In genomic region chr2:7697052-7697451, GRCh38 we compare ENCODE assay signal across 17 cellular contexts.
DNase-seq lines count a peak whose midpoint lies in the region; ATAC-seq and TF ChIP-seq lines count a peak whose summit lies in the region.
"Had no signal": no experiment of that assay in that cellular context is flagged by ENCODE, and none has a peak within 500 bp of the region (broad histone marks: within the 10 kb centered on the region; RNA-seq: fewer than 3 reads in every experiment).

No MANE protein-coding gene starts in this region.

- H4K20me1 ChIP-seq in GM23338 (replicated peaks; ENCODE audit: insufficient read depth), result no peaks in the 10 kb centered on the region
- no peaks in the 10 kb centered on the region for H4K20me1 ChIP-seq in OCI-LY7 (ENCODE audit: insufficient read depth, low read length)

- intact Hi-C loops in OCI-LY7 (cut with micrococcal nuclease; ENCODE audit: unreplicated experiment), result no loop called here

- H3K4me3 Mint-ChIP-seq in GM23338 (no peak overlapping the region), glutamatergic neuron (ENCODE audit: unreplicated experiment) (no peak overlapping the region)
- H3K4me3 Mint-ChIP-seq: B cell; CD4-positive, alpha-beta memory T cell; T-helper 1 cell treated with Interleukin-12 subunit alpha and Interleukin-12 subunit beta and Interleukin-4 antibody, amounts not matched to agents 30 μg/mL and 1 μg/mL, for 36 hours had no signal

- H3K27ac Mint-ChIP-seq in GM23338 (no peak overlapping the region), glutamatergic neuron (ENCODE audit: unreplicated experiment) (no peak overlapping the region)
- H3K27ac Mint-ChIP-seq: B cell; CD4-positive, alpha-beta memory T cell had no signal

- H3K36me3 ChIP-seq in BE2C, result no peaks in the 10 kb centered on the region
- H3K36me3 ChIP-seq in GM23338 (ENCODE audit: insufficient read depth), result no peaks in the 10 kb centered on the region; the same call in 1 of the 2 replicates
- no peaks in the 10 kb centered on the region for H3K36me3 ChIP-seq in OCI-LY7 (ENCODE audit: insufficient read depth, low read length)
- H3K36me3 ChIP-seq in effector memory CD4-positive, alpha-beta T cell (ENCODE audit: control insufficient read depth, insufficient read depth, low read length), result no peaks in the 10 kb centered on the region
- H3K36me3 ChIP-seq: HAP-1 had no signal

- POLR2A ChIA-PET in OCI-LY7 (lab: Charles Lee), result no interaction called here

- H3K9me3 Mint-ChIP-seq in GM23338 (peaks cover 4% of the 10 kb centered on the region; the same call in 2 of the 3 replicates), glutamatergic neuron (ENCODE audit: unreplicated experiment) (no peaks in the 10 kb centered on the region)
- H3K9me3 Mint-ChIP-seq: CD4-positive, alpha-beta memory T cell had no signal

- H3K4me1 Mint-ChIP-seq in GM23338 (peaks cover 16% of the 10 kb centered on the region), glutamatergic neuron (ENCODE audit: low read depth, unreplicated experiment) (peaks cover 2% of the 10 kb centered on the region)
- H3K4me1 Mint-ChIP-seq: B cell had no signal

- no peak overlapping the region for H3K27ac ChIP-seq in GM23338 (ENCODE audit: low read depth)
- no peak overlapping the region for H3K27ac ChIP-seq in OCI-LY7 (ENCODE audit: low read depth, low read length, poor library complexity, severe bottlenecking)
- H3K27ac ChIP-seq in effector memory CD4-positive, alpha-beta T cell (ENCODE audit: insufficient read depth, low read length, poor library complexity, severe bottlenecking), result no peak overlapping the region

- H3K27me3 Mint-ChIP-seq in GM23338 (ENCODE audit: insufficient read depth, low read depth, poor library complexity) (peaks cover 5% of the 10 kb centered on the region), glutamatergic neuron (ENCODE audit: unreplicated experiment) (peaks cover 2% of the 10 kb centered on the region)
- H3K27me3 Mint-ChIP-seq: B cell; CD4-positive, alpha-beta memory T cell had no signal

- peaks cover 13% of the 10 kb centered on the region for H3K4me1 ChIP-seq in BE2C
- H3K4me1 ChIP-seq in GM23338 (ENCODE audit: insufficient read depth), result peaks cover 4% of the 10 kb centered on the region
- peaks cover 3% of the 10 kb centered on the region for H3K4me1 ChIP-seq in OCI-LY7 (ENCODE audit: insufficient read depth, low read length, poor library complexity, severe bottlenecking)
- no peaks in the 10 kb centered on the region for H3K4me1 ChIP-seq in effector memory CD4-positive, alpha-beta T cell (ENCODE audit: control insufficient read depth, insufficient read depth, low read length, poor library complexity, severe bottlenecking)
- H3K4me1 ChIP-seq: HAP-1 had no signal

- no TSS peak for BruUV-seq in OCI-LY7 (replicated peaks; lab: Mats Ljungman, UMichigan)

- DNase-seq in BE2C (no peak), GM23338 (ENCODE audit: low spot score) (peak; percentile 60), OCI-LY7 (ENCODE audit: low spot score) (peak; percentile 16), glutamatergic neuron (peak; percentile 18), AML-193 (lab: John Stamatoyannopoulos, UW) (no peak), NCI-H1417 (lab: John Stamatoyannopoulos, UW) (no peak)
- no peak for DNase-seq in effector memory CD4-positive, alpha-beta T cell
- DNase-seq: CD4-positive, alpha-beta memory T cell; KBM-7; NCI-H1092; NCI-H187; NCI-H526 treated with DMSO at 0.1 percent for 48 hours; SHP77 had no signal

- H3K79me2 ChIP-seq in GM23338 (replicated peaks; ENCODE audit: insufficient read depth), result no peaks in the 10 kb centered on the region
- no peaks in the 10 kb centered on the region for H3K79me2 ChIP-seq in OCI-LY7 (ENCODE audit: insufficient read depth, low read depth, low read length)

- H3K9me3 ChIP-seq in BE2C (no peaks in the 10 kb centered on the region), OCI-LY7 (ENCODE audit: low read length) (no peaks in the 10 kb centered on the region)
- no peaks in the 10 kb centered on the region for H3K9me3 ChIP-seq in effector memory CD4-positive, alpha-beta T cell (ENCODE audit: control insufficient read depth, low read length)
- H3K9me3 ChIP-seq: HAP-1 had no signal

- no peaks in the 10 kb centered on the region for H3F3A ChIP-seq in GM23338 (replicated peaks; ENCODE audit: low read depth)

- H2AFZ ChIP-seq in GM23338 (peak overlapping the region; percentile 39; the same call in 1 of the 2 replicates), OCI-LY7 (ENCODE audit: low read length) (no peak overlapping the region)

- ATAC-seq in GM23338, result peak; percentile 93
- ATAC-seq: Panc1 had no signal

- H3K9me2 ChIP-seq in GM23338 (ENCODE audit: insufficient read depth) (peaks cover 30% of the 10 kb centered on the region), OCI-LY7 (ENCODE audit: insufficient read depth, low read length) (no peaks in the 10 kb centered on the region)

- TF ChIP-seq CTCF in BE2C (IDR thresholded peaks at IDR 0.05; ENCODE audit: low read depth, low read length) (0 out of 2 replicates have a peak, but pooled peaks have one; percentile 3), GM23338 (conservative IDR thresholded peaks at IDR 0.05; ENCODE audit: low read depth in 2 of 2) (peak; percentile 34 to 47), OCI-LY7 (conservative IDR thresholded peaks at IDR 0.05; ENCODE audit: low read length) (peak; percentile 45), glutamatergic neuron (IDR thresholded peaks at IDR 0.05; ENCODE audit: partially characterized antibody, unreplicated experiment) (no peak)

- no peaks in the 10 kb centered on the region for H3K27me3 ChIP-seq in BE2C
- no peaks in the 10 kb centered on the region for H3K27me3 ChIP-seq in GM23338 (ENCODE audit: insufficient read depth)
- H3K27me3 ChIP-seq in effector memory CD4-positive, alpha-beta T cell (replicated peaks; ENCODE audit: control insufficient read depth, insufficient read depth, low read length, poor library complexity, severe bottlenecking), result no peaks in the 10 kb centered on the region

- CTCF ChIA-PET in OCI-LY7 (lab: Charles Lee; ENCODE audit: unreplicated experiment), result no interaction called here

- H3K36me3 Mint-ChIP-seq in GM23338 (ENCODE audit: low read depth) (peaks cover 16% of the 10 kb centered on the region; the same call in 2 of the 3 replicates), glutamatergic neuron (ENCODE audit: unreplicated experiment) (no peaks in the 10 kb centered on the region)
- H3K36me3 Mint-ChIP-seq: CD4-positive, alpha-beta memory T cell had no signal

- H3K4me3 ChIP-seq in BE2C (ENCODE audit: low read depth, low read length) (no peak overlapping the region), GM23338 (no peak overlapping the region), OCI-LY7 (ENCODE audit: low read depth, low read length, poor library complexity, severe bottlenecking) (no peak overlapping the region)
- no peak overlapping the region for H3K4me3 ChIP-seq in effector memory CD4-positive, alpha-beta T cell (ENCODE audit: insufficient read depth, low read depth, low read length, poor library complexity, severe bottlenecking)
- H3K4me3 ChIP-seq: HAP-1 had no signal

- no peak overlapping the region for H3K4me2 ChIP-seq in GM23338
- no peak overlapping the region for H3K4me2 ChIP-seq in OCI-LY7 (ENCODE audit: low read length)

TF ChIP-seq in GM23338, 12 proteins besides CTCF, POLR2A, EP300 and RAD21 (continues in another document):
- no peak for TF ChIP-seq EZH2phosphoT487 (IDR thresholded peaks at IDR 0.05; ENCODE audit: unreplicated experiment)
- no peak for TF ChIP-seq REST (IDR thresholded peaks at IDR 0.05; ENCODE audit: unreplicated experiment)
- TF ChIP-seq CREB1 (CRISPR knock-in tag; IDR thresholded peaks at IDR 0.05; ENCODE audit: low read depth), result no peak
- no peak for TF ChIP-seq JUNB (IDR thresholded peaks at IDR 0.05; ENCODE audit: unreplicated experiment)

Comparison
In these comparisons a context has a peak if more than half of its experiments do, and no peak if none do; other contexts are left out.
1. DNase-seq: peak in GM23338 (single experiment), OCI-LY7 (single experiment) and glutamatergic neuron (single experiment); none in BE2C (single experiment), AML-193 (0 of 2), effector memory CD4-positive, alpha-beta T cell (0 of 3) and NCI-H1417 (0 of 3).